In the genomic region with DNA sequence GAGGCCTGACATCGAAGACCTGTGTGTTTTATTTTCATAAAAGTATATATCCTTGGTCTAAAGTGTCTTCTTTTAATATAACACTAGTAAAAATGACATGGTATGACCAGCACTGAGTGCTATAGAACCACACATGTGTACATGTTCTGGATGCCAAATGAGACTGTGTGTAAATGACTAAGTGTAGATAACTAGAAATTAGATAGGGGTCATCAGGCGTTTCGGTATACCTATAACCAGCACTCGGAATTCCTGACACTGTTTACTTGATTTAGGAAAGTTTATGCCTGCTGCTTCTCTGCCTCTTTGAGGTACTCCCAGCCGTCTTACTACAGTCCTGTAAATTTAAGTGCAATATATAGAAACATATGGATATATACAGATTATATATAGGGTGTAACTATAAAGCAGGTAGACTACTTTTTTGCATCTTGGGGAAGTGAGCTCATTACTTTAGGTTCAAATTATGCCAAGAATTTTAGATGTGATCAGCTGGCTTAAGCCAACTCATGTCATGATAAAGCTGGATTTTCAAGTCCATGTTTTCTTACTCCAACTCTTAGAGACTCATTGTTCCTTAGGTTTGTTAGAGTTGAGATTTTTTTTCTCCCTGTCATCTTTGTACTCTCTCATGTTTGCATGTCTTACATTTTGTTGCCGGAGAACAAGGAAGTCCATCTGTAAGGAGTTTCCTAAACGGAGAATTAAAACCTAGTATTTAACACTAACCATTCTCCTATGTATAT, we compare ENCODE assay signal across 16 cellular contexts.
DNase-seq lines count a peak whose midpoint lies in the region; ATAC-seq, FAIRE-seq and TF ChIP-seq lines count a peak whose summit lies in the region.
"Had no signal": no experiment of that assay in that cellular context is flagged by ENCODE, and none has a peak within 500 bp of the region (broad histone marks: within the 10 kb centered on the region; RNA-seq: fewer than 3 reads in every experiment).

No MANE protein-coding gene starts in this region.

- no peaks in the 10 kb centered on the region for H3K9me3 Mint-ChIP-seq in osteocyte (ENCODE audit: unreplicated experiment)
- H3K9me3 Mint-ChIP-seq in CD8-positive, alpha-beta T cell = no peaks in the 10 kb centered on the region
- H3K9me3 Mint-ChIP-seq: H9, IgD-negative memory B cell had no signal

- H3K9me3 ChIP-seq in K562 (replicated peaks; ENCODE audit: control insufficient read depth, insufficient read depth, low read depth, low read length) = no peaks in the 10 kb centered on the region
- H3K9me3 ChIP-seq in hepatocyte (ENCODE audit: low read depth) = no peaks in the 10 kb centered on the region
- H3K9me3 ChIP-seq in CD8-positive, alpha-beta T cell (ENCODE audit: low read length) = no peaks in the 10 kb centered on the region
- no peaks in the 10 kb centered on the region for H3K9me3 ChIP-seq in Peyer's patch
- H3K9me3 ChIP-seq: BLaER1 treated with 17β-estradiol and CSF1 and Interleukin-3, amounts not matched to agents 10 nM and 100 nM had no signal

- H3K9ac ChIP-seq in K562 (ENCODE audit: insufficient read depth in 1 of 2, low read depth in 2 of 2, low read length in 2 of 2) = peak overlapping the region in 1 of 2 experiments; percentile 32; a peak in 2 of 4 replicates
- H3K9ac ChIP-seq: BLaER1 treated with 17β-estradiol and CSF1 and Interleukin-3, amounts not matched to agents 10 nM and 100 nM had no signal

- DNase-seq in NCI-H69 (lab: John Stamatoyannopoulos, UW) = peak; percentile 48
- peak in 1 of 4 experiments; percentile 23 for DNase-seq in K562 (ENCODE audit: extremely low read depth in 1 of 4, low spot score in 3 of 4)
- DNase-seq in hepatocyte (ENCODE audit: low spot score) = no peak
- DNase-seq in retinal pigment epithelial cell (ENCODE audit: low read depth) = peak; percentile 43
- no peak for DNase-seq in osteocyte (ENCODE audit: extremely low spot score, unreplicated experiment)
- no peak for DNase-seq in CD8-positive, alpha-beta T cell
- DNase-seq in Peyer's patch = no peak
- DNase-seq: ACHN; CD4-positive, CD25-positive, alpha-beta regulatory T cell; DMS79; GOT3; H9 had no signal

- H3K4me1 ChIP-seq in K562 (replicated peaks in 1 of 2; ENCODE audit: control insufficient read depth in 2 of 2, insufficient read depth in 2 of 2, low read length in 2 of 2) = peaks cover 36 to 79% of the 10 kb centered on the region in 2 experiments
- H3K4me1 ChIP-seq in hepatocyte (ENCODE audit: insufficient read depth) = peaks cover 8% of the 10 kb centered on the region
- H3K4me1 ChIP-seq in CD8-positive, alpha-beta T cell (ENCODE audit: insufficient read depth, low read length) = no peaks in the 10 kb centered on the region
- no peaks in the 10 kb centered on the region for H3K4me1 ChIP-seq in Peyer's patch

- no TSS peak for BruUV-seq in K562 (replicated peaks; lab: Mats Ljungman, UMichigan)

- H3K9me2 ChIP-seq in hepatocyte (replicated peaks; ENCODE audit: insufficient read depth) = no peaks in the 10 kb centered on the region

- H3K27ac ChIP-seq in K562 (ENCODE audit: extremely low read depth, low read depth, low read length) (peak overlapping the region; percentile 89), hepatocyte (peak overlapping the region; percentile 51), Peyer's patch (no peak overlapping the region)
- no peak overlapping the region for H3K27ac ChIP-seq in CD8-positive, alpha-beta T cell (ENCODE audit: low read depth, low read length)
- H3K27ac ChIP-seq: BLaER1 treated with 17β-estradiol and CSF1 and Interleukin-3, amounts not matched to agents 10 nM and 100 nM had no signal

- TF ChIP-seq CTCF in K562 (IDR thresholded peaks at IDR 0.05 in 2 of 3, conservative IDR thresholded peaks at IDR 0.05 in 1 of 3; ENCODE audit: insufficient read depth in 2 of 3, low read depth in 1 of 3, low read length in 3 of 3) (no peak), hepatocyte (IDR thresholded peaks at IDR 0.05; ENCODE audit: poor library complexity) (no peak), retinal pigment epithelial cell (conservative IDR thresholded peaks at IDR 0.05; ENCODE audit: low read depth, low read length) (no peak), osteocyte (IDR thresholded peaks at IDR 0.05) (no peak), Peyer's patch (IDR thresholded peaks at IDR 0.05) (no peak)
- no peak for TF ChIP-seq CTCF in CD8-positive, alpha-beta T cell (IDR thresholded peaks at IDR 0.05)

- H3K27ac Mint-ChIP-seq in osteocyte (ENCODE audit: unreplicated experiment) = no peak overlapping the region
- H3K27ac Mint-ChIP-seq in CD8-positive, alpha-beta T cell = no peak overlapping the region
- H3K27ac Mint-ChIP-seq: CD4-positive, CD25-positive, alpha-beta regulatory T cell; IgD-negative memory B cell had no signal

- no peaks in the 10 kb centered on the region for H3K9me1 ChIP-seq in K562 (ENCODE audit: control insufficient read depth, insufficient read depth, low read length)

- H3K4me3 ChIP-seq in K562 (no peak overlapping the region), hepatocyte (no peak overlapping the region), retinal pigment epithelial cell (ENCODE audit: low read length) (no peak overlapping the region), Peyer's patch (no peak overlapping the region)
- H3K4me3 ChIP-seq in CD8-positive, alpha-beta T cell (ENCODE audit: low read depth, low read length) = no peak overlapping the region
- H3K4me3 ChIP-seq: BLaER1 treated with 17β-estradiol and CSF1 and Interleukin-3, amounts not matched to agents 10 nM and 100 nM; GM12878 had no signal

- 30% methylated on average over 7 of the region's 7 CpGs for WGBS in K562 (ENCODE audit: insufficient coverage, low coverage, missing lambda C conversion rate)
- 85% methylated on average over 7 of the region's 7 CpGs for WGBS in hepatocyte (ENCODE audit: low lambda C conversion rate, missing lambda C conversion rate)

- peak; percentile 6 for ATAC-seq in K562
- no peak for ATAC-seq in CD8-positive, alpha-beta T cell
- ATAC-seq: GM12878 had no signal

- TF ChIP-seq POLR2A in K562 (conservative IDR thresholded peaks at IDR 0.05) = no peak
- no peak for TF ChIP-seq POLR2A in Peyer's patch (IDR thresholded peaks at IDR 0.05)

- in situ Hi-C loops in K562 (cut with MboI) = no loop called here

- H3K27me3 Mint-ChIP-seq in osteocyte (ENCODE audit: unreplicated experiment) = no peaks in the 10 kb centered on the region
- no peaks in the 10 kb centered on the region for H3K27me3 Mint-ChIP-seq in CD8-positive, alpha-beta T cell (ENCODE audit: low read depth)
- H3K27me3 Mint-ChIP-seq: CD4-positive, CD25-positive, alpha-beta regulatory T cell; IgD-negative memory B cell had no signal

- peaks cover 82% of the 10 kb centered on the region for H3K36me3 ChIP-seq in K562 (ENCODE audit: control insufficient read depth, insufficient read depth, low read length)
- no peaks in the 10 kb centered on the region for H3K36me3 ChIP-seq in hepatocyte (replicated peaks; ENCODE audit: insufficient read depth, low read depth)
- H3K36me3 ChIP-seq in CD8-positive, alpha-beta T cell (ENCODE audit: insufficient read depth, low read length) = peaks cover 18% of the 10 kb centered on the region
- peaks cover 0 to 46% (median 0%) of the 10 kb centered on the region in 3 donors for H3K36me3 ChIP-seq in Peyer's patch

- H3K36me3 Mint-ChIP-seq in osteocyte (ENCODE audit: unreplicated experiment) = peaks cover 46% of the 10 kb centered on the region
- H3K36me3 Mint-ChIP-seq in CD8-positive, alpha-beta T cell = peaks cover 74% of the 10 kb centered on the region

- TF ChIP-seq RAD21 in K562 (CRISPR knock-in tag; conservative IDR thresholded peaks at IDR 0.05 in 1 of 2, IDR thresholded peaks at IDR 0.05 in 1 of 2) = no peak

- H3K4me3 Mint-ChIP-seq in osteocyte (ENCODE audit: unreplicated experiment) = no peak overlapping the region
- no peak overlapping the region for H3K4me3 Mint-ChIP-seq in CD8-positive, alpha-beta T cell
- H3K4me3 Mint-ChIP-seq: CD4-positive, CD25-positive, alpha-beta regulatory T cell; H9 had no signal

- H3K4me1 Mint-ChIP-seq in osteocyte (ENCODE audit: unreplicated experiment) = peaks cover 2% of the 10 kb centered on the region
- H3K4me1 Mint-ChIP-seq in CD8-positive, alpha-beta T cell (ENCODE audit: low read depth) = peaks cover 10% of the 10 kb centered on the region
- H3K4me1 Mint-ChIP-seq: IgD-negative memory B cell had no signal

- H2AFZ ChIP-seq in K562 (ENCODE audit: low read depth, low read length) (no peak overlapping the region), hepatocyte (no peak overlapping the region)

- peaks cover 39% of the 10 kb centered on the region; the same call in 2 of the 3 replicates for H3K79me2 ChIP-seq in K562 (ENCODE audit: control insufficient read depth, insufficient read depth, low read length)
- H3K79me2 ChIP-seq in hepatocyte = no peaks in the 10 kb centered on the region

- POLR2A ChIA-PET in K562 (lab: Yijun Ruan, JAX) = interaction anchor here (1.0 to 5.5 kb wide), 5 partner anchors 9 to 35 kb away, joined by 3 to 48 read pairs (median 8); no protein-coding TSS in a partner anchor
- POLR2A ChIA-PET in CD8-positive, alpha-beta T cell (lab: Charles Lee) = interaction anchor here (0.6 kb wide), 1 partner anchor 555 kb away, joined by 3 read pairs; no protein-coding TSS in a partner anchor

- no peak for TF ChIP-seq EP300 in K562 (IDR thresholded peaks at IDR 0.05; ENCODE audit: low read length)

- CTCF ChIA-PET in K562 (lab: Yijun Ruan, JAX; ENCODE audit: low intra/inter-chr PET ratio) = no interaction called here
- CTCF ChIA-PET in CD8-positive, alpha-beta T cell (lab: Charles Lee) = no interaction called here

- H3K27me3 ChIP-seq in K562 (ENCODE audit: control insufficient read depth in 2 of 2, insufficient read depth in 2 of 2, low read length in 2 of 2) = no peaks in the 10 kb centered on the region
- H3K27me3 ChIP-seq in hepatocyte = no peaks in the 10 kb centered on the region
- no peaks in the 10 kb centered on the region for H3K27me3 ChIP-seq in CD8-positive, alpha-beta T cell (ENCODE audit: insufficient read depth, low read length)
- H3K27me3 ChIP-seq in Peyer's patch = no peaks in the 10 kb centered on the region
- H3K27me3 ChIP-seq: BLaER1 treated with 17β-estradiol and CSF1 and Interleukin-3, amounts not matched to agents 10 nM and 100 nM had no signal

- H3K4me2 ChIP-seq in K562 (ENCODE audit: insufficient read depth, low read length) = peak overlapping the region; percentile 60
- no peak overlapping the region for H3K4me2 ChIP-seq in hepatocyte
- H3K4me2 ChIP-seq: BLaER1 treated with 17β-estradiol and CSF1 and Interleukin-3, amounts not matched to agents 10 nM and 100 nM had no signal

- no peak for FAIRE-seq in K562 (lab: Jason Lieb, UNC)
- FAIRE-seq: GM12878, GM18507 had no signal

- intact Hi-C loops in K562 (cut with micrococcal nuclease) = no loop called here
- intact Hi-C loops in CD8-positive, alpha-beta T cell (cut with DNase I, micrococcal nuclease) = no loop called here

- no peaks in the 10 kb centered on the region for H4K20me1 ChIP-seq in K562 (replicated peaks; ENCODE audit: control insufficient read depth, insufficient read depth, low read length)
- H4K20me1 ChIP-seq in hepatocyte (ENCODE audit: insufficient read depth, poor library complexity, severe bottlenecking) = no peaks in the 10 kb centered on the region

TF ChIP-seq in K562, 482 proteins besides CTCF, POLR2A, EP300 and RAD21 (continues in another document):
- no peak for TF ChIP-seq ZNF224 (CRISPR knock-in tag; IDR thresholded peaks at IDR 0.05)

Comparison
In these comparisons a context has a peak if more than half of its experiments do, and no peak if none do; other contexts are left out.
1. DNase-seq: peak in NCI-H69 (single experiment) and retinal pigment epithelial cell (single experiment); none in hepatocyte (single experiment), osteocyte (single experiment), CD8-positive, alpha-beta T cell (0 of 7) and Peyer's patch (0 of 3).
2. H3K27ac ChIP-seq: peak in K562 (single experiment) and hepatocyte (single experiment); none in CD8-positive, alpha-beta T cell (single experiment) and Peyer's patch (0 of 4).